Comparison of ENCODE assay signal across 1 cellular context in genomic region chr1:154418062-154418897, GRCh38.
A peak's percentile ranks its signal among the peaks of the same experiment; 100 is the strongest.
TF ChIP-seq lines count a peak whose summit lies in the region.

No MANE protein-coding gene starts in this region.

TF ChIP-seq in HEK293, 187 proteins besides CTCF, POLR2A, EP300 and RAD21 (continued from another document and continues in another):
- TF ChIP-seq TSHZ1 (tag by site-specific recombination; IDR thresholded peaks at IDR 0.05; ENCODE audit: borderline replicate concordance) (peak; percentile 66; the same call in 1 of the 2 replicates), ZNF514 (tag by site-specific recombination; IDR thresholded peaks at IDR 0.05) (no peak), ZNF416 (tag by site-specific recombination; IDR thresholded peaks at IDR 0.05) (no peak), ZNF26 (tag by site-specific recombination; IDR thresholded peaks at IDR 0.05) (no peak), PRDM10 (tag by site-specific recombination; IDR thresholded peaks at IDR 0.05) (peak; percentile 68), ZNF488 (tag by site-specific recombination; IDR thresholded peaks at IDR 0.05) (no peak), ELK4 (IDR thresholded peaks at IDR 0.05; ENCODE audit: borderline replicate concordance, low read depth, low read length) (no peak), ZNF645 (tag by site-specific recombination; IDR thresholded peaks at IDR 0.05) (no peak), ZNF341 (tag by site-specific recombination; IDR thresholded peaks at IDR 0.05; ENCODE audit: low read depth) (no peak), KLF8 (tag by site-specific recombination; IDR thresholded peaks at IDR 0.05) (peak; percentile 90), IKZF3 (tag by site-specific recombination; IDR thresholded peaks at IDR 0.05) (no peak), ZNF324 (tag by site-specific recombination; IDR thresholded peaks at IDR 0.05) (no peak; the same call in 1 of the 2 replicates), GLIS2 (tag by site-specific recombination; IDR thresholded peaks at IDR 0.05) (peak; percentile 56), ZNF48 (tag by site-specific recombination; IDR thresholded peaks at IDR 0.05) (no peak), ZNF555 (tag by site-specific recombination; conservative IDR thresholded peaks at IDR 0.05) (no peak), ZNF792 (tag by site-specific recombination; IDR thresholded peaks at IDR 0.05) (no peak), MEIS1 (CRISPR knock-in tag; IDR thresholded peaks at IDR 0.05; ENCODE audit: borderline replicate concordance) (no peak), ZFHX2 (tag by site-specific recombination; conservative IDR thresholded peaks at IDR 0.05) (peak; percentile 35; the same call in 1 of the 2 replicates), ZNF843 (tag by site-specific recombination; IDR thresholded peaks at IDR 0.05) (peak; percentile 63; the same call in 1 of the 2 replicates), BCL11A (tag by site-specific recombination; IDR thresholded peaks at IDR 0.05; ENCODE audit: low read depth) (peak; percentile 4; the same call in 1 of the 2 replicates), ZFP69B (tag by site-specific recombination; IDR thresholded peaks at IDR 0.05) (no peak), TCF7L2 (IDR thresholded peaks at IDR 0.05; ENCODE audit: borderline replicate concordance, low read depth, low read length) (no peak), GLI2 (tag by site-specific recombination; IDR thresholded peaks at IDR 0.05; ENCODE audit: borderline replicate concordance, low read depth) (no peak), ZNF266 (tag by site-specific recombination; IDR thresholded peaks at IDR 0.05; ENCODE audit: low read depth) (no peak), HOXA7 (CRISPR knock-in tag; IDR thresholded peaks at IDR 0.05; ENCODE audit: borderline replicate concordance) (no peak), ZNF510 (tag by site-specific recombination; IDR thresholded peaks at IDR 0.05; ENCODE audit: insufficient replicate concordance) (no peak), ZNF366 (tag by site-specific recombination; conservative IDR thresholded peaks at IDR 0.05) (peak; percentile 96), ZSCAN4 (tag by site-specific recombination; IDR thresholded peaks at IDR 0.05) (no peak), ZNF239 (tag by site-specific recombination; IDR thresholded peaks at IDR 0.05) (no peak), ZNF112 (tag by site-specific recombination; IDR thresholded peaks at IDR 0.05) (no peak), ZNF473 (tag by site-specific recombination; IDR thresholded peaks at IDR 0.05) (no peak), ZNF302 (tag by site-specific recombination; IDR thresholded peaks at IDR 0.05; ENCODE audit: low read depth) (no peak), ZNF558 (tag by site-specific recombination; IDR thresholded peaks at IDR 0.05) (no peak), ZBTB11 (tag by site-specific recombination; conservative IDR thresholded peaks at IDR 0.05; ENCODE audit: low read depth) (no peak), ZNF639 (tag by site-specific recombination; IDR thresholded peaks at IDR 0.05) (peak; percentile 42; the same call in 1 of the 2 replicates), ZNF155 (tag by site-specific recombination; IDR thresholded peaks at IDR 0.05) (no peak), ZNF529 (tag by site-specific recombination; IDR thresholded peaks at IDR 0.05; ENCODE audit: insufficient replicate concordance) (peak; percentile 90), ZNF146 (tag by site-specific recombination; IDR thresholded peaks at IDR 0.05) (no peak), KLF16 (tag by site-specific recombination; IDR thresholded peaks at IDR 0.05) (0 out of 2 replicates have a peak, but pooled peaks have one; percentile 37), ZNF248 (tag by site-specific recombination; IDR thresholded peaks at IDR 0.05) (no peak), ZNF311 (tag by site-specific recombination; IDR thresholded peaks at IDR 0.05; ENCODE audit: borderline replicate concordance) (no peak)
